Comparison of ENCODE assay signal across 9 cellular contexts in genomic region chr4:98518555-98519267, GRCh38.
DNase-seq lines count a peak whose midpoint lies in the region; ATAC-seq and TF ChIP-seq lines count a peak whose summit lies in the region.
"Had no signal": no experiment of that assay in that cellular context is flagged by ENCODE, and none has a peak within 500 bp of the region (broad histone marks: within the 10 kb centered on the region; RNA-seq: fewer than 3 reads in every experiment).

No MANE protein-coding gene starts in this region.

- intact Hi-C loops in heart right ventricle (cut with DNase I): no loop called here

- no peak overlapping the region for H3K27ac ChIP-seq in heart right ventricle

- peaks cover 2% of the 10 kb centered on the region for H3K9me3 Mint-ChIP-seq in memory B cell

- DNase-seq in memory B cell (ENCODE audit: low spot score in 2 of 2) (peak; percentile 32 to 41), heart right ventricle (no peak), C1 segment of cervical spinal cord (lab: John Stamatoyannopoulos, UW) (no peak), hippocampal formation (lab: John Stamatoyannopoulos, UW) (no peak), RKO (ENCODE audit: low spot score) (no peak)
- DNase-seq: NCI-H146 had no signal

- H3K9me3 ChIP-seq in heart right ventricle: peaks cover 0 to 13% (median 0%) of the 10 kb centered on the region in 11 donors

- 84 to 88% methylated on average over 5 of the region's 5 CpGs for WGBS in heart right ventricle, 2 donors

- H3K27ac Mint-ChIP-seq in memory B cell: peak overlapping the region; percentile 81

- H3K4me3 ChIP-seq in heart right ventricle: no peak overlapping the region

- H3K36me3 ChIP-seq in heart right ventricle: no peaks in the 10 kb centered on the region

- H3K27me3 Mint-ChIP-seq in memory B cell: no peaks in the 10 kb centered on the region

- peaks cover 0 to 41% (median 4%) of the 10 kb centered on the region in 9 donors for H3K4me1 ChIP-seq in heart right ventricle

- H3K4me3 Mint-ChIP-seq in memory B cell: peak overlapping the region; percentile 35

- no peak for TF ChIP-seq CTCF in heart right ventricle (IDR thresholded peaks at IDR 0.05)

- H3K36me3 Mint-ChIP-seq in memory B cell: peaks cover 2% of the 10 kb centered on the region

- ATAC-seq in GM18517 (IDR thresholded peaks at IDR 0.05; ENCODE audit: unreplicated experiment) (peak; percentile 94), GM21619 (IDR thresholded peaks at IDR 0.05; ENCODE audit: unreplicated experiment) (peak; percentile 96), HG03457 (IDR thresholded peaks at IDR 0.05; ENCODE audit: unreplicated experiment) (peak; percentile 98), memory B cell (ENCODE audit: low read depth) (peak; percentile 97), heart right ventricle (no peak)

- no peaks in the 10 kb centered on the region for H3K27me3 ChIP-seq in heart right ventricle

- H3K4me1 Mint-ChIP-seq in memory B cell: peaks cover 27% of the 10 kb centered on the region

Comparison
In these comparisons a context has a peak if more than half of its experiments do, and no peak if none do; other contexts are left out.
1. ATAC-seq: peak in GM18517 (single experiment), GM21619 (single experiment), HG03457 (single experiment) and memory B cell (single experiment); none in heart right ventricle (0 of 8).
2. DNase-seq: peak in memory B cell (2 of 2); none in heart right ventricle (0 of 2), C1 segment of cervical spinal cord (0 of 14), hippocampal formation (0 of 2) and RKO (single experiment).